In genomic region chr19:246551-246950, GRCh38 we compare ENCODE assay signal across 19 cellular contexts. TPM values are rescaled to one million over a fixed set of nuclear protein-coding genes. Genes with fewer than 3 reads are reported as not detected.
DNase-seq lines count a peak whose midpoint lies in the region; ATAC-seq and TF ChIP-seq lines count a peak whose summit lies in the region.
"Had no signal": no experiment of that assay in that cellular context is flagged by ENCODE, and none has a peak within 500 bp of the region (broad histone marks: within the 10 kb centered on the region; RNA-seq: fewer than 3 reads in every experiment).

No MANE protein-coding gene starts in this region.

- H3K9me3 ChIP-seq in trophoblast cell (ENCODE audit: insufficient read depth, low read depth, low read length): peaks cover 3% of the 10 kb centered on the region
- H3K9me3 ChIP-seq: BLaER1, suprapubic skin had no signal

- no peak overlapping the region for H3K4ac ChIP-seq in trophoblast cell (ENCODE audit: low read depth, low read length)

- no peak overlapping the region for H4K91ac ChIP-seq in trophoblast cell (ENCODE audit: low read depth, low read length)

- H3K27me3 ChIP-seq in trophoblast cell (ENCODE audit: insufficient read depth, low read length): no peaks in the 10 kb centered on the region
- H3K27me3 ChIP-seq: BLaER1, suprapubic skin had no signal

- no peaks in the 10 kb centered on the region for H3K36me3 ChIP-seq in trophoblast cell (ENCODE audit: control insufficient read depth in 1 of 2, insufficient read depth in 2 of 2, low read length in 2 of 2)
- H3K36me3 ChIP-seq: BLaER1, suprapubic skin had no signal

- POLR2A ChIA-PET in activated CD8-positive, alpha-beta T cell treated with anti-CD3 and anti-CD28 coated beads, Interleukin-2, amount 10 ng/mL, durations not matched to agents 7 days and 5 days (lab: Charles Lee): no interaction called here
- POLR2A ChIA-PET in activated CD8-positive, alpha-beta T cell treated with anti-CD3 and anti-CD28 coated beads for 36 hours (lab: Charles Lee): no interaction called here

- no peak overlapping the region for H2AK5ac ChIP-seq in trophoblast cell (ENCODE audit: low read length)

- H2BK5ac ChIP-seq in trophoblast cell (ENCODE audit: low read depth, low read length, poor library complexity): no peak overlapping the region

- no peak for ATAC-seq in activated CD8-positive, alpha-beta T cell treated with anti-CD3 and anti-CD28 coated beads, Interleukin-2, amount 10 ng/mL, durations not matched to agents 7 days and 5 days
- ATAC-seq in activated CD8-positive, alpha-beta T cell treated with anti-CD3 and anti-CD28 coated beads for 36 hours: no peak
- ATAC-seq in HG02588 (IDR thresholded peaks at IDR 0.05; ENCODE audit: unreplicated experiment): no peak
- ATAC-seq: T-helper 17 cell had no signal

- H3K23ac ChIP-seq in trophoblast cell (ENCODE audit: low read length): no peak overlapping the region

- H3K36me3 Mint-ChIP-seq in activated CD8-positive, alpha-beta T cell treated with anti-CD3 and anti-CD28 coated beads, Interleukin-2, amount 10 ng/mL, durations not matched to agents 7 days and 5 days (ENCODE audit: low read depth): no peaks in the 10 kb centered on the region
- H3K36me3 Mint-ChIP-seq in activated CD8-positive, alpha-beta T cell treated with anti-CD3 and anti-CD28 coated beads for 36 hours (ENCODE audit: low read depth): no peaks in the 10 kb centered on the region
- no peaks in the 10 kb centered on the region for H3K36me3 Mint-ChIP-seq in activated T-helper 1 cell treated with anti-CD3 and anti-CD28 coated beads, Interleukin-12 subunit alpha, Interleukin-12 subunit beta, Interleukin-2, Interleukin-4 antibody, amounts not matched to agents 30 ng/mL and 10 ng/mL and 1 ng/mL, durations not matched to agents 14 hours and 24 hours and 36 hours (ENCODE audit: low read depth)

- H3K14ac ChIP-seq in trophoblast cell (ENCODE audit: low read length): no peak overlapping the region

- H3K4me3 Mint-ChIP-seq in activated CD8-positive, alpha-beta T cell treated with anti-CD3 and anti-CD28 coated beads, Interleukin-2, amount 10 ng/mL, durations not matched to agents 7 days and 5 days: no peak overlapping the region
- H3K4me3 Mint-ChIP-seq in activated CD8-positive, alpha-beta T cell treated with anti-CD3 and anti-CD28 coated beads for 36 hours: no peak overlapping the region
- no peak overlapping the region for H3K4me3 Mint-ChIP-seq in activated T-helper 1 cell treated with anti-CD3 and anti-CD28 coated beads, Interleukin-12 subunit alpha, Interleukin-12 subunit beta, Interleukin-2, Interleukin-4 antibody, amounts not matched to agents 30 ng/mL and 10 ng/mL and 1 ng/mL, durations not matched to agents 14 hours and 24 hours and 36 hours
- H3K4me3 Mint-ChIP-seq: T-helper 17 cell had no signal

- no CpG with 5 or more reads among the region's 48 CpGs for WGBS in trophoblast cell (ENCODE audit: extremely low coverage, insufficient coverage, insufficient read length)

- H2AFZ ChIP-seq in trophoblast cell (ENCODE audit: insufficient read depth, low read length, poor library complexity): no peak overlapping the region

- no peak overlapping the region for H3K27ac Mint-ChIP-seq in activated CD8-positive, alpha-beta T cell treated with anti-CD3 and anti-CD28 coated beads, Interleukin-2, amount 10 ng/mL, durations not matched to agents 7 days and 5 days
- no peak overlapping the region for H3K27ac Mint-ChIP-seq in activated CD8-positive, alpha-beta T cell treated with anti-CD3 and anti-CD28 coated beads for 36 hours
- H3K27ac Mint-ChIP-seq in activated T-helper 1 cell treated with anti-CD3 and anti-CD28 coated beads, Interleukin-12 subunit alpha, Interleukin-12 subunit beta, Interleukin-2, Interleukin-4 antibody, amounts not matched to agents 30 ng/mL and 10 ng/mL and 1 ng/mL, durations not matched to agents 14 hours and 24 hours and 36 hours: no peak overlapping the region
- H3K27ac Mint-ChIP-seq: HFFc6, T-helper 17 cell had no signal

- CTCF ChIA-PET in activated CD8-positive, alpha-beta T cell treated with anti-CD3 and anti-CD28 coated beads, Interleukin-2, amount 10 ng/mL, durations not matched to agents 7 days and 5 days (lab: Charles Lee): interaction anchor here (0.9 to 1.3 kb wide), 4 partner anchors 11 to 264 kb away, joined by 4 to 11 read pairs (median 6); no protein-coding TSS in a partner anchor
- CTCF ChIA-PET in activated CD8-positive, alpha-beta T cell treated with anti-CD3 and anti-CD28 coated beads for 36 hours (lab: Charles Lee): interaction anchor here (1.2 to 1.6 kb wide), 5 partner anchors 14 to 264 kb away, joined by 3 to 13 read pairs (median 4); no protein-coding TSS in a partner anchor

- intact Hi-C loops in activated CD8-positive, alpha-beta T cell treated with anti-CD3 and anti-CD28 coated beads for 36 hours (cut with micrococcal nuclease): no loop called here
- intact Hi-C loops in activated T-helper 1 cell treated with anti-CD3 and anti-CD28 coated beads, Interleukin-12 subunit alpha, Interleukin-12 subunit beta, Interleukin-2, Interleukin-4 antibody, amounts not matched to agents 30 ng/mL and 10 ng/mL and 1 ng/mL, durations not matched to agents 14 hours and 24 hours and 36 hours (cut with micrococcal nuclease): no loop called here

- H3K4me3 ChIP-seq in GM12865 (ENCODE audit: low read depth, low read length) (no peak overlapping the region), trophoblast cell (ENCODE audit: low read depth, low read length) (no peak overlapping the region)

- no peak overlapping the region for H2BK12ac ChIP-seq in trophoblast cell (ENCODE audit: low read length)

- peak; percentile 34 for DNase-seq in activated CD8-positive, alpha-beta T cell treated with anti-CD3 and anti-CD28 coated beads, Interleukin-2, amount 10 ng/mL, durations not matched to agents 7 days and 5 days
- no peak for DNase-seq in activated CD8-positive, alpha-beta T cell treated with anti-CD3 and anti-CD28 coated beads for 36 hours
- DNase-seq in GM12865 (ENCODE audit: low read depth) (peak; percentile 60), trophoblast cell (peak; percentile 96 to 97), dermis blood vessel endothelial cell (no peak), NCI-H1436 treated with DMSO at 0.1 percent for 48 hours (lab: John Stamatoyannopoulos, UW) (no peak)
- peak; percentile 14 for DNase-seq in activated T-helper 1 cell treated with anti-CD3 and anti-CD28 coated beads, Interleukin-12 subunit alpha, Interleukin-12 subunit beta, Interleukin-2, Interleukin-4 antibody, amounts not matched to agents 30 ng/mL and 10 ng/mL and 1 ng/mL, durations not matched to agents 14 hours and 24 hours and 36 hours (ENCODE audit: low spot score)
- DNase-seq: activated naive CD4-positive, alpha-beta T cell; central memory CD4-positive, alpha-beta T cell; HFFc6; NCI-H146; NCI-H748 treated with DMSO at 0.1 percent for 48 hours; stimulated activated CD8-positive, alpha-beta memory T cell treated with anti-CD3 and anti-CD28 coated beads, Interleukin-4, amount 100 ng/mL, for 48 hours; T-helper 17 cell had no signal

- no peak overlapping the region for H4K12ac ChIP-seq in trophoblast cell (ENCODE audit: low read depth, low read length)

- no peak overlapping the region for H3K4me2 ChIP-seq in trophoblast cell (ENCODE audit: low read length)
- H3K4me2 ChIP-seq: BLaER1 had no signal

- H4K8ac ChIP-seq in trophoblast cell (ENCODE audit: low read depth, low read length): no peak overlapping the region

- H3K9ac ChIP-seq in trophoblast cell (ENCODE audit: low read length): no peak overlapping the region
- H3K9ac ChIP-seq: BLaER1 had no signal

- H3K4me1 ChIP-seq in trophoblast cell (ENCODE audit: control insufficient read depth in 1 of 2, insufficient read depth in 2 of 2, low read length in 2 of 2): no peaks in the 10 kb centered on the region
- H3K4me1 ChIP-seq: BLaER1, suprapubic skin had no signal

- H3K18ac ChIP-seq in trophoblast cell (ENCODE audit: low read length): no peak overlapping the region

- H3K27me3 Mint-ChIP-seq in activated CD8-positive, alpha-beta T cell treated with anti-CD3 and anti-CD28 coated beads, Interleukin-2, amount 10 ng/mL, durations not matched to agents 7 days and 5 days (ENCODE audit: low read depth): no peaks in the 10 kb centered on the region
- H3K27me3 Mint-ChIP-seq in activated CD8-positive, alpha-beta T cell treated with anti-CD3 and anti-CD28 coated beads for 36 hours: no peaks in the 10 kb centered on the region
- peaks cover 2% of the 10 kb centered on the region for H3K27me3 Mint-ChIP-seq in activated T-helper 1 cell treated with anti-CD3 and anti-CD28 coated beads, Interleukin-12 subunit alpha, Interleukin-12 subunit beta, Interleukin-2, Interleukin-4 antibody, amounts not matched to agents 30 ng/mL and 10 ng/mL and 1 ng/mL, durations not matched to agents 14 hours and 24 hours and 36 hours (ENCODE audit: insufficient read depth)
- H3K27me3 Mint-ChIP-seq: T-helper 17 cell had no signal

- no peak overlapping the region for H2BK120ac ChIP-seq in trophoblast cell (ENCODE audit: insufficient read depth, low read length, poor library complexity)

- no peak for TF ChIP-seq CTCF in activated CD8-positive, alpha-beta T cell treated with anti-CD3 and anti-CD28 coated beads for 36 hours (IDR thresholded peaks at IDR 0.05)
- TF ChIP-seq CTCF in GM12865 (IDR thresholded peaks at IDR 0.05; ENCODE audit: insufficient read depth, low read depth, low read length, missing control alignments): no peak

- no peaks in the 10 kb centered on the region for H3K79me2 ChIP-seq in trophoblast cell (ENCODE audit: control insufficient read depth, insufficient read depth, low read length, poor library complexity)

- no peaks in the 10 kb centered on the region for H3K9me3 Mint-ChIP-seq in activated CD8-positive, alpha-beta T cell treated with anti-CD3 and anti-CD28 coated beads, Interleukin-2, amount 10 ng/mL, durations not matched to agents 7 days and 5 days (ENCODE audit: insufficient read depth)
- no peaks in the 10 kb centered on the region for H3K9me3 Mint-ChIP-seq in activated CD8-positive, alpha-beta T cell treated with anti-CD3 and anti-CD28 coated beads for 36 hours
- no peaks in the 10 kb centered on the region for H3K9me3 Mint-ChIP-seq in activated T-helper 1 cell treated with anti-CD3 and anti-CD28 coated beads, Interleukin-12 subunit alpha, Interleukin-12 subunit beta, Interleukin-2, Interleukin-4 antibody, amounts not matched to agents 30 ng/mL and 10 ng/mL and 1 ng/mL, durations not matched to agents 14 hours and 24 hours and 36 hours

- H3K27ac ChIP-seq in trophoblast cell (ENCODE audit: low read depth, low read length): no peak overlapping the region
- H3K27ac ChIP-seq: BLaER1, HL-60, suprapubic skin had no signal

- no peaks in the 10 kb centered on the region for H3K79me1 ChIP-seq in trophoblast cell (ENCODE audit: low read length)

- no peaks in the 10 kb centered on the region for H3K4me1 Mint-ChIP-seq in activated CD8-positive, alpha-beta T cell treated with anti-CD3 and anti-CD28 coated beads, Interleukin-2, amount 10 ng/mL, durations not matched to agents 7 days and 5 days (ENCODE audit: low read depth)
- H3K4me1 Mint-ChIP-seq in activated CD8-positive, alpha-beta T cell treated with anti-CD3 and anti-CD28 coated beads for 36 hours (ENCODE audit: low read depth): no peaks in the 10 kb centered on the region
- H3K4me1 Mint-ChIP-seq in activated T-helper 1 cell treated with anti-CD3 and anti-CD28 coated beads, Interleukin-12 subunit alpha, Interleukin-12 subunit beta, Interleukin-2, Interleukin-4 antibody, amounts not matched to agents 30 ng/mL and 10 ng/mL and 1 ng/mL, durations not matched to agents 14 hours and 24 hours and 36 hours (ENCODE audit: low read depth): no peaks in the 10 kb centered on the region
- H3K4me1 Mint-ChIP-seq: T-helper 17 cell had no signal

RNA-seq across cellular contexts. Expression of gene PLPP2, which starts 44.7 kb away (rescaled TPM):
- not detected for total RNA-seq in activated CD8-positive, alpha-beta T cell treated with anti-CD3 and anti-CD28 coated beads, Interleukin-2, amount 10 ng/mL, durations not matched to agents 7 days and 5 days
- total RNA-seq in activated CD8-positive, alpha-beta T cell treated with anti-CD3 and anti-CD28 coated beads for 36 hours: under 1 TPM in 1 of 2 experiments, not detected in 1; 0.36 TPM
- total RNA-seq in activated T-helper 1 cell treated with anti-CD3 and anti-CD28 coated beads, Interleukin-12 subunit alpha, Interleukin-12 subunit beta, Interleukin-2, Interleukin-4 antibody, amounts not matched to agents 30 ng/mL and 10 ng/mL and 1 ng/mL, durations not matched to agents 14 hours and 24 hours and 36 hours: 0.16 and 0.34 TPM in 2 replicates
- polyA plus RNA-seq in trophoblast cell (2013): 6.2 and 6.9 TPM in 2 replicates
- total RNA-seq in dermis blood vessel endothelial cell: 14.3 and 25.8 TPM in 2 replicates
- total RNA-seq: myocyte had no signal

Comparison
In these comparisons a context has a peak if more than half of its experiments do, and no peak if none do; other contexts are left out.
1. DNase-seq: peak in activated CD8-positive, alpha-beta T cell treated with anti-CD3 and anti-CD28 coated beads, Interleukin-2, amount 10 ng/mL, durations not matched to agents 7 days and 5 days (single experiment), GM12865 (single experiment), activated T-helper 1 cell treated with anti-CD3 and anti-CD28 coated beads, Interleukin-12 subunit alpha, Interleukin-12 subunit beta, Interleukin-2, Interleukin-4 antibody, amounts not matched to agents 30 ng/mL and 10 ng/mL and 1 ng/mL, durations not matched to agents 14 hours and 24 hours and 36 hours (single experiment) and trophoblast cell (2 of 2); none in activated CD8-positive, alpha-beta T cell treated with anti-CD3 and anti-CD28 coated beads for 36 hours (single experiment), dermis blood vessel endothelial cell (single experiment) and NCI-H1436 treated with DMSO at 0.1 percent for 48 hours (single experiment).
2. RNA of gene PLPP2, which starts 44.7 kb away (total RNA-seq): 14.3 to 25.8 TPM in dermis blood vessel endothelial cell; 0.36 TPM in activated CD8-positive, alpha-beta T cell treated with anti-CD3 and anti-CD28 coated beads for 36 hours, not detected in activated CD8-positive, alpha-beta T cell treated with anti-CD3 and anti-CD28 coated beads, Interleukin-2, amount 10 ng/mL, durations not matched to agents 7 days and 5 days and 0.16 to 0.34 TPM in activated T-helper 1 cell treated with anti-CD3 and anti-CD28 coated beads, Interleukin-12 subunit alpha, Interleukin-12 subunit beta, Interleukin-2, Interleukin-4 antibody, amounts not matched to agents 30 ng/mL and 10 ng/mL and 1 ng/mL, durations not matched to agents 14 hours and 24 hours and 36 hours; every median in the first group is over 10 times any median in the second.